18 cellular contexts compared by ENCODE assay signal in genomic region chr11:111520565-111520964, GRCh38. TPM values are rescaled to one million over a fixed set of nuclear protein-coding genes. Genes with fewer than 3 reads are reported as not detected.
DNase-seq lines count a peak whose midpoint lies in the region; ATAC-seq and TF ChIP-seq lines count a peak whose summit lies in the region.
"Had no signal": no experiment of that assay in that cellular context is flagged by ENCODE, and none has a peak within 500 bp of the region (broad histone marks: within the 10 kb centered on the region; RNA-seq: fewer than 3 reads in every experiment).

No MANE protein-coding gene starts in this region.

- H3K27me3 ChIP-seq in RWPE2 (ENCODE audit: insufficient read depth, poor library complexity, severe bottlenecking) (no peaks in the 10 kb centered on the region), osteoblast (ENCODE audit: insufficient read depth, low read length) (no peaks in the 10 kb centered on the region)
- H3K27me3 ChIP-seq: BLaER1 treated with 17β-estradiol and CSF1 and Interleukin-3, amounts not matched to agents 10 nM and 100 nM had no signal

- H3K27ac ChIP-seq in RWPE2 (ENCODE audit: poor library complexity, severe bottlenecking) = no peak overlapping the region
- peak overlapping the region; percentile 31 for H3K27ac ChIP-seq in osteoblast (ENCODE audit: low read depth, low read length)
- H3K27ac ChIP-seq: BLaER1 treated with 17β-estradiol and CSF1 and Interleukin-3, amounts not matched to agents 10 nM and 100 nM had no signal

- H3K4me3 ChIP-seq in RWPE2 (ENCODE audit: severe bottlenecking) = no peak overlapping the region
- H3K4me3 ChIP-seq in epithelial cell of proximal tubule (ENCODE audit: low read depth, low read length) = no peak overlapping the region
- H3K4me3 ChIP-seq in osteoblast (ENCODE audit: insufficient read depth, low read length) = no peak overlapping the region
- H3K4me3 ChIP-seq: BLaER1 treated with 17β-estradiol and CSF1 and Interleukin-3, amounts not matched to agents 10 nM and 100 nM had no signal

- H3K9me3 ChIP-seq in RWPE2 (ENCODE audit: severe bottlenecking) = no peaks in the 10 kb centered on the region
- no peaks in the 10 kb centered on the region for H3K9me3 ChIP-seq in osteoblast (ENCODE audit: low read depth, low read length)
- H3K9me3 ChIP-seq: BLaER1 treated with 17β-estradiol and CSF1 and Interleukin-3, amounts not matched to agents 10 nM and 100 nM had no signal

- TF ChIP-seq CTCF in RWPE2 (IDR thresholded peaks at IDR 0.05; ENCODE audit: poor library complexity, severe bottlenecking) = no peak
- no peak for TF ChIP-seq CTCF in epithelial cell of proximal tubule (conservative IDR thresholded peaks at IDR 0.05; ENCODE audit: low read depth, low read length)
- no peak for TF ChIP-seq CTCF in osteoblast (IDR thresholded peaks at IDR 0.05; ENCODE audit: extremely low read depth, low read depth, low read length)

- H3K4me2 ChIP-seq in osteoblast (ENCODE audit: insufficient read depth, low read length) = peak overlapping the region; percentile 61
- H3K4me2 ChIP-seq: BLaER1 treated with 17β-estradiol and CSF1 and Interleukin-3, amounts not matched to agents 10 nM and 100 nM had no signal

- no peaks in the 10 kb centered on the region for H3K79me2 ChIP-seq in osteoblast (ENCODE audit: insufficient read depth, low read length)

- ATAC-seq in RWPE2 (ENCODE audit: low read depth) (peak; percentile 57; the same call in 2 of the 3 replicates), HG03108 (IDR thresholded peaks at IDR 0.05; ENCODE audit: unreplicated experiment) (no peak), GM19023 (IDR thresholded peaks at IDR 0.05; ENCODE audit: unreplicated experiment) (no peak)
- ATAC-seq: activated T-cell treated with anti-CD3 and anti-CD28 coated beads, Interleukin-2, amount 50 U/mL, for 72 hours; naive thymus-derived CD8-positive, alpha-beta T cell had no signal

- H3K4me1 ChIP-seq in RWPE2 (ENCODE audit: insufficient read depth, poor library complexity, severe bottlenecking) (peaks cover 25% of the 10 kb centered on the region), osteoblast (ENCODE audit: insufficient read depth, low read length) (peaks cover 18% of the 10 kb centered on the region)

- no peak overlapping the region for H2AFZ ChIP-seq in osteoblast (ENCODE audit: low read length)

- H4K20me1 ChIP-seq in osteoblast (ENCODE audit: insufficient read depth, low read length) = no peaks in the 10 kb centered on the region
- H4K20me1 ChIP-seq: BLaER1 treated with 17β-estradiol and CSF1 and Interleukin-3, amounts not matched to agents 10 nM and 100 nM had no signal

- peak; percentile 78 for DNase-seq in EL
- DNase-seq in RWPE2 (ENCODE audit: low spot score) = no peak
- DNase-seq in epithelial cell of proximal tubule (ENCODE audit: low read depth) = peak; percentile 23
- DNase-seq in osteoblast (ENCODE audit: insufficient read length, low spot score, missing footprints) = no peak
- no peak for DNase-seq in NCI-H2029 (lab: John Stamatoyannopoulos, UW)
- DNase-seq: activated CD4-positive, alpha-beta T cell treated with anti-CD3 and anti-CD28 coated beads, Interleukin-2, amount 50 U/mL, for 48 hours; activated T-cell treated with anti-CD3 and anti-CD28 coated beads, Interleukin-2, amount 50 U/mL, for 72 hours; amniotic stem cell; cortex of kidney; DMS 273 treated with DMSO at 0.1 percent for 48 hours; naive thymus-derived CD8-positive, alpha-beta T cell; NCI-H146; NCI-H446 treated with DMSO at 0.1 percent for 48 hours had no signal

- H3K36me3 ChIP-seq in RWPE2 (ENCODE audit: low read depth) = no peaks in the 10 kb centered on the region
- H3K36me3 ChIP-seq in osteoblast (ENCODE audit: insufficient read depth, low read length) = no peaks in the 10 kb centered on the region
- H3K36me3 ChIP-seq: BLaER1 treated with 17β-estradiol and CSF1 and Interleukin-3, amounts not matched to agents 10 nM and 100 nM had no signal

RNA-seq across cellular contexts. Expression of gene HOATZ, which starts 6.0 kb away (rescaled TPM):
- total RNA-seq in epithelial cell of proximal tubule (not detected in 2 replicates), osteoblast (not detected in 2 replicates)
- total RNA-seq: activated T-cell treated with anti-CD3 and anti-CD28 coated beads, Interleukin-2, amount 50 U/mL, for 72 hours; liver; naive thymus-derived CD8-positive, alpha-beta T cell; progenitor cell of endocrine pancreas had no signal

RNA-seq across cellular contexts. Expression of gene BTG4, which starts 8.4 kb away (rescaled TPM):
- total RNA-seq in epithelial cell of proximal tubule (0.22 TPM in 1 of 2 replicates, not detected in the other), osteoblast (0.29 TPM in 1 of 2 replicates, not detected in the other)
- total RNA-seq: liver; naive thymus-derived CD8-positive, alpha-beta T cell; progenitor cell of endocrine pancreas had no signal

RNA-seq across cellular contexts. Expression of gene LAYN, which starts 20.0 kb away (rescaled TPM):
- total RNA-seq in epithelial cell of proximal tubule (20.8 and 34.7 TPM in 2 replicates), osteoblast (81.8 and 94.0 TPM in 2 replicates)

Comparison
In these comparisons a context has a peak if more than half of its experiments do, and no peak if none do; other contexts are left out.
1. DNase-seq: peak in EL (single experiment) and epithelial cell of proximal tubule (single experiment); none in RWPE2 (single experiment), osteoblast (single experiment) and NCI-H2029 (single experiment).